ENCODE assay signal across 11 cellular contexts in genomic region chr15:21838831-21839230, GRCh38. TPM values are rescaled to one million over a fixed set of nuclear protein-coding genes. Genes with fewer than 3 reads are reported as not detected.
"Had no signal": no experiment of that assay in that cellular context is flagged by ENCODE, and none has a peak within 500 bp of the region (broad histone marks: within the 10 kb centered on the region; RNA-seq: fewer than 3 reads in every experiment).

No MANE protein-coding gene starts in this region.

RNA-seq across cellular contexts. Expression of gene POTEB, which starts 38.7 kb away (rescaled TPM):
- total RNA-seq: activated B cell treated with CpG ODN at 0.5 μM for 24 hours; activated CD4-positive, alpha-beta memory T cell treated with anti-CD3 and anti-CD28 coated beads, Interleukin-2, amount 10 ng/mL, durations not matched to agents 7 days and 5 days; activated CD4-positive, alpha-beta T cell treated with anti-CD3 and anti-CD28 coated beads, Interleukin-2, amount 10 ng/mL, durations not matched to agents 7 days and 5 days; activated T-cell treated with anti-CD3 and anti-CD28 coated beads, Interleukin-2, amount 50 U/mL, for 72 hours; body of pancreas; dorsolateral prefrontal cortex; endodermal cell; esophagus muscularis mucosa; foreskin keratinocyte; gastrocnemius medialis; T-helper 17 cell had no signal
